ENCODE assay signal across 2 cellular contexts in the genomic region with DNA sequence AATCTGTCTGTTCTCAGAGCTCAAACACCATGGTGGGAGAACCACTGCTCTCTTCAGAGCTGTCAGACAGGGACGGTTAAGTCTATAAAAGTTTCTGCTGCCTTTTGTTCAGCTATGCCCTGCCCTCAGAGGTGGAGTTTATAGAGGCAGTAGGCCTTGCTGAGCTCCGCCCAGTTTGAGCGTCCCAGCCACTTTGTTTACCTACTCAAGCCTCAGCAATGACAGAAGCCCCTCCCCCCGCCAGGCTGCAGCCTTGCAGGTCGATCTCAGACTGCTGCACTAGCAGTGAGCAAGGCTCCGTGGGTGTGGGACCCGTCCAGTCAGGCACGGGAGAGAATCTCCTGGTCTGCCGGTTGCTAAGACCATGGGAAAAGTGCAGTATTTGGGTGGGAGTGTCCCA. TPM values are rescaled to one million over a fixed set of nuclear protein-coding genes. Genes with fewer than 3 reads are reported as not detected.
"Had no signal": no experiment of that assay in that cellular context is flagged by ENCODE, and none has a peak within 500 bp of the region (broad histone marks: within the 10 kb centered on the region; RNA-seq: fewer than 3 reads in every experiment).

No MANE protein-coding gene starts in this region.

RNA-seq across cellular contexts. Expression of gene TSPAN11, which starts 32.0 kb away (rescaled TPM):
- total RNA-seq: MCF 10A, SK-MEL-5 had no signal
